ENCODE assay signal across 2 cellular contexts in genomic region chr22:20938272-20938671, GRCh38.
TF ChIP-seq lines count a peak whose summit lies in the region.

No MANE protein-coding gene starts in this region.

TF ChIP-seq in HCT116, 20 proteins besides CTCF, POLR2A, EP300 and RAD21:
- TF ChIP-seq EZH2 (IDR thresholded peaks at IDR 0.05) (no peak), EGR1 (IDR thresholded peaks at IDR 0.05; ENCODE audit: low read depth) (no peak), REST (IDR thresholded peaks at IDR 0.05; ENCODE audit: low read depth) (no peak), EZH2phosphoT487 (IDR thresholded peaks at IDR 0.05; ENCODE audit: borderline replicate concordance) (no peak), YY1 (IDR thresholded peaks at IDR 0.05; ENCODE audit: extremely low read depth, insufficient replicate concordance, low read depth, low read length) (no peak)

TF ChIP-seq in K562, 482 proteins besides CTCF, POLR2A, EP300 and RAD21:
- TF ChIP-seq POLR2H (tag; IDR thresholded peaks at IDR 0.05; ENCODE audit: low read depth) (no peak), MECOM (CRISPR knock-in tag; IDR thresholded peaks at IDR 0.05) (0 out of 2 replicates have a peak, but pooled peaks have one; percentile 26), FOXA3 (CRISPR knock-in tag; conservative IDR thresholded peaks at IDR 0.05 in 1 of 2, IDR thresholded peaks at IDR 0.05 in 1 of 2) (no peak), GTF2F1 (IDR thresholded peaks at IDR 0.05; ENCODE audit: low read depth, low read length) (no peak), MCM3 (IDR thresholded peaks at IDR 0.05) (no peak), CSDE1 (IDR thresholded peaks at IDR 0.05) (no peak)
TF ChIP-seq in K562: peak in this region for 1.
